In genomic region chr19:925912-926594, GRCh38 we compare ENCODE assay signal across 8 cellular contexts. TPM values are rescaled to one million over a fixed set of nuclear protein-coding genes. Genes with fewer than 3 reads are reported as not detected.
A peak's percentile ranks its signal among the peaks of the same experiment; 100 is the strongest.
DNase-seq lines count a peak whose midpoint lies in the region; ATAC-seq and TF ChIP-seq lines count a peak whose summit lies in the region.

A gene with protein sequence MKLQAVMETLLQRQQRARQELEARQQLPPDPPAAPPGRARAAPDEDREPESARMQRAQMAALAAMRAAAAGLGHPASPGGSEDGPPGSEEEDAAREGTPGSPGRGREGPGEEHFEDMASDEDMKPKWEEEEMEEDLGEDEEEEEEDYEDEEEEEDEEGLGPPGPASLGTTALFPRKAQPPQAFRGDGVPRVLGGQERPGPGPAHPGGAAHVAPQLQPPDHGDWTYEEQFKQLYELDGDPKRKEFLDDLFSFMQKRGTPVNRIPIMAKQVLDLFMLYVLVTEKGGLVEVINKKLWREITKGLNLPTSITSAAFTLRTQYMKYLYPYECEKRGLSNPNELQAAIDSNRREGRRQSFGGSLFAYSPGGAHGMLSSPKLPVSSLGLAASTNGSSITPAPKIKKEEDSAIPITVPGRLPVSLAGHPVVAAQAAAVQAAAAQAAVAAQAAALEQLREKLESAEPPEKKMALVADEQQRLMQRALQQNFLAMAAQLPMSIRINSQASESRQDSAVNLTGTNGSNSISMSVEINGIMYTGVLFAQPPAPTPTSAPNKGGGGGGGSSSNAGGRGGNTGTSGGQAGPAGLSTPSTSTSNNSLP (plus strand): TSS chr19:926035. CDS start chr19:929529, 3,494 bp downstream.

- peaks cover 8% of the 10 kb centered on the region for H3K4me1 Mint-ChIP-seq in activated CD4-positive, alpha-beta memory T cell treated with anti-CD3 and anti-CD28 coated beads for 36 hours (ENCODE audit: low read depth)
- H3K4me1 Mint-ChIP-seq in glutamatergic neuron (ENCODE audit: low read depth, unreplicated experiment) = peaks cover 5% of the 10 kb centered on the region

- H2BK120ac ChIP-seq in trophoblast cell (ENCODE audit: insufficient read depth, low read length, poor library complexity) = peak within 1 kb of the TSS; percentile 100

- ATAC-seq in GM18502 (IDR thresholded peaks at IDR 0.05; ENCODE audit: poor library complexity, unreplicated experiment) (peak; percentile 38), HG03442 (IDR thresholded peaks at IDR 0.05; ENCODE audit: unreplicated experiment) (peak; percentile 22), GM18517 (IDR thresholded peaks at IDR 0.05; ENCODE audit: unreplicated experiment) (no peak)

- POLR2A ChIA-PET in activated CD4-positive, alpha-beta memory T cell treated with anti-CD3 and anti-CD28 coated beads for 36 hours (lab: Charles Lee) = no interaction called here

- peak within 1 kb of the TSS; percentile 100 for H4K91ac ChIP-seq in trophoblast cell (ENCODE audit: low read depth, low read length)

- H3K9me3 Mint-ChIP-seq in activated CD4-positive, alpha-beta memory T cell treated with anti-CD3 and anti-CD28 coated beads for 36 hours = no peaks in the 10 kb centered on the region
- peaks cover 8% of the 10 kb centered on the region for H3K9me3 Mint-ChIP-seq in glutamatergic neuron (ENCODE audit: unreplicated experiment)

- peaks cover 2% of the 10 kb centered on the region for H3K9me3 ChIP-seq in trophoblast cell (ENCODE audit: insufficient read depth, low read depth, low read length)

- H3K27ac ChIP-seq in trophoblast cell (ENCODE audit: low read depth, low read length) = peak within 1 kb of the TSS; percentile 98

- peaks cover 53% of the 10 kb centered on the region for H3K79me1 ChIP-seq in trophoblast cell (ENCODE audit: low read length)

- H2BK5ac ChIP-seq in trophoblast cell (ENCODE audit: low read depth, low read length, poor library complexity) = peak within 1 kb of the TSS; percentile 100

- CTCF ChIA-PET in activated CD4-positive, alpha-beta memory T cell treated with anti-CD3 and anti-CD28 coated beads for 36 hours (lab: Charles Lee) = no interaction called here

- H3K79me2 ChIP-seq in trophoblast cell (ENCODE audit: control insufficient read depth, insufficient read depth, low read length, poor library complexity) = peaks cover 38% of the 10 kb centered on the region

- H2AFZ ChIP-seq in trophoblast cell (ENCODE audit: insufficient read depth, low read length, poor library complexity) = peak within 1 kb of the TSS; percentile 85

- no peak within 1 kb of the TSS for H3K23ac ChIP-seq in trophoblast cell (ENCODE audit: low read length)

- peak within 1 kb of the TSS; percentile 94 for H4K8ac ChIP-seq in trophoblast cell (ENCODE audit: low read depth, low read length)

- peak within 1 kb of the TSS; percentile 100 for H3K9ac ChIP-seq in trophoblast cell (ENCODE audit: low read length)

- no peaks in the 10 kb centered on the region for H3K27me3 Mint-ChIP-seq in activated CD4-positive, alpha-beta memory T cell treated with anti-CD3 and anti-CD28 coated beads for 36 hours
- peaks cover 8% of the 10 kb centered on the region for H3K27me3 Mint-ChIP-seq in glutamatergic neuron (ENCODE audit: unreplicated experiment)

- peak within 1 kb of the TSS; percentile 100 for H3K4ac ChIP-seq in trophoblast cell (ENCODE audit: low read depth, low read length)

- H3K27me3 ChIP-seq in trophoblast cell (ENCODE audit: insufficient read depth, low read length) = peaks cover 2% of the 10 kb centered on the region

- peak within 1 kb of the TSS; percentile 100 for H3K14ac ChIP-seq in trophoblast cell (ENCODE audit: low read length)

- peaks cover 24 to 32% of the 10 kb centered on the region in 2 experiments for H3K4me1 ChIP-seq in trophoblast cell (ENCODE audit: control insufficient read depth in 1 of 2, insufficient read depth in 2 of 2, low read length in 2 of 2)

- WGBS in trophoblast cell (ENCODE audit: extremely low coverage, insufficient coverage, insufficient read length) = no CpG with 5 or more reads among the region's 78 CpGs

- intact Hi-C loops in activated CD4-positive, alpha-beta memory T cell treated with anti-CD3 and anti-CD28 coated beads for 36 hours (cut with micrococcal nuclease) = loop anchor here (1.0 to 10.0 kb wide), 2 partner anchors 58 to 179 kb away; partner anchors contain the start of genes GPX4 and WDR18

- peak within 1 kb of the TSS; percentile 76 for H2BK12ac ChIP-seq in trophoblast cell (ENCODE audit: low read length)

- peaks cover 22 to 24% of the 10 kb centered on the region in 2 experiments for H3K36me3 ChIP-seq in trophoblast cell (ENCODE audit: control insufficient read depth in 1 of 2, insufficient read depth in 2 of 2, low read length in 2 of 2)

- peak within 1 kb of the TSS; percentile 71 for H3K27ac Mint-ChIP-seq in activated CD4-positive, alpha-beta memory T cell treated with anti-CD3 and anti-CD28 coated beads for 36 hours
- peak within 1 kb of the TSS; percentile 83 for H3K27ac Mint-ChIP-seq in glutamatergic neuron (ENCODE audit: unreplicated experiment)

- H3K4me3 ChIP-seq in AG09309 (ENCODE audit: control insufficient read depth, low read depth, low read length) (peak within 1 kb of the TSS; percentile 67), trophoblast cell (ENCODE audit: low read depth, low read length) (peak within 1 kb of the TSS; percentile 98)

- peak within 1 kb of the TSS; percentile 87 for H3K4me2 ChIP-seq in trophoblast cell (ENCODE audit: low read length)

- peak within 1 kb of the TSS; percentile 95 for H4K12ac ChIP-seq in trophoblast cell (ENCODE audit: low read depth, low read length)

- peaks cover 4% of the 10 kb centered on the region for H3K36me3 Mint-ChIP-seq in activated CD4-positive, alpha-beta memory T cell treated with anti-CD3 and anti-CD28 coated beads for 36 hours
- H3K36me3 Mint-ChIP-seq in glutamatergic neuron (ENCODE audit: unreplicated experiment) = no peaks in the 10 kb centered on the region

- DNase-seq in AG09309 (ENCODE audit: low read depth) (peak; percentile 5), glutamatergic neuron (peak; percentile 75), trophoblast cell (peak in 1 of 2 donors; percentile 55), cerebellar cortex (ENCODE audit: low spot score) (no peak)
- no peak for DNase-seq in activated CD4-positive, alpha-beta memory T cell treated with anti-CD3 and anti-CD28 coated beads for 36 hours

- TF ChIP-seq CTCF in AG09309 (IDR thresholded peaks at IDR 0.05; ENCODE audit: control insufficient read depth, insufficient read depth, low read depth, low read length, missing control alignments) = no peak
- no peak for TF ChIP-seq CTCF in glutamatergic neuron (IDR thresholded peaks at IDR 0.05; ENCODE audit: partially characterized antibody, unreplicated experiment)

- peak within 1 kb of the TSS; percentile 98 for H3K18ac ChIP-seq in trophoblast cell (ENCODE audit: low read length)

- peak within 1 kb of the TSS; percentile 75 for H3K4me3 Mint-ChIP-seq in activated CD4-positive, alpha-beta memory T cell treated with anti-CD3 and anti-CD28 coated beads for 36 hours
- H3K4me3 Mint-ChIP-seq in glutamatergic neuron (ENCODE audit: unreplicated experiment) = peak within 1 kb of the TSS; percentile 88

- H2AK5ac ChIP-seq in trophoblast cell (ENCODE audit: low read length) = peak within 1 kb of the TSS; percentile 97

RNA-seq across cellular contexts. Expression of the gene that starts here (rescaled TPM):
- total RNA-seq in activated CD4-positive, alpha-beta memory T cell treated with anti-CD3 and anti-CD28 coated beads for 36 hours = 10 to 100 TPM; 28.5 to 30.6 TPM
- total RNA-seq in glutamatergic neuron (ENCODE audit: unreplicated experiment) = 148 TPM
- polyA plus RNA-seq in trophoblast cell (2013) = 445 and 449 TPM in 2 replicates

Comparison
In these comparisons a context has a peak if more than half of its experiments do, and no peak if none do; other contexts are left out.
1. DNase-seq: peak in AG09309 (single experiment) and glutamatergic neuron (single experiment); none in activated CD4-positive, alpha-beta memory T cell treated with anti-CD3 and anti-CD28 coated beads for 36 hours (single experiment) and cerebellar cortex (single experiment).